In the genomic region with DNA sequence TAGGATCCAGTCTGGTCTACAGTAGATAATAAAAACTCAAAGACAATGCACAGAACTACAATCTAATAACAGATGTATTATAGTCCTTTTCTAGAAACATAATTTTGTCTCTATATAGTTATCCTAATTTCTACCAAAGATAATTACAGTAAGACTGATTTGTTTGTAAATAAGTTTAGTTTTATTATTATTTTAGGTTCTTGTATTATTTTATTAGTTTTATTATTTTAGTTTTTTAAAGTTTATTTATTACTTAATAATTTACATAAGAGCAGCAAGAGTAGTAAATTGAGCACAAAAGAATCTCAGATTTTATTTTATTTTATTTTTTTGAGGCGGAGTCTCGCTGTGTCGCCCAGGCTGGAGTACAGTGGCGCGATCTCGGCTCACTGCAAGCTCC, we compare ENCODE assay signal across 30 cellular contexts.
"Had no signal": no experiment of that assay in that cellular context is flagged by ENCODE, and none has a peak within 500 bp of the region (broad histone marks: within the 10 kb centered on the region; RNA-seq: fewer than 3 reads in every experiment).

No MANE protein-coding gene starts in this region.

- ATAC-seq: activated CD4-positive, alpha-beta T cell treated with anti-CD3 and anti-CD28 coated beads for 36 hours; activated CD8-positive, alpha-beta memory T cell treated with anti-CD3 and anti-CD28 coated beads, Interleukin-2, amount 10 ng/mL, durations not matched to agents 7 days and 5 days; activated CD8-positive, alpha-beta T cell treated with anti-CD3 and anti-CD28 coated beads, Interleukin-2, amount 10 ng/mL, durations not matched to agents 7 days and 5 days; activated naive CD8-positive, alpha-beta T cell treated with anti-CD3 and anti-CD28 coated beads, Interleukin-2, amount 50 U/mL, for 24 hours; body of pancreas; T-helper 17 cell had no signal

- FAIRE-seq: endometrium, endothelial cell of umbilical vein had no signal

- H3K4me1 ChIP-seq: adrenal gland, body of pancreas, colonic mucosa, esophagus squamous epithelium had no signal

- H3K27ac ChIP-seq: adrenal gland, body of pancreas, colonic mucosa, epithelial cell of prostate, esophagus squamous epithelium had no signal

- H3K36me3 ChIP-seq: adrenal gland, colonic mucosa, esophagus squamous epithelium had no signal

- H3K27me3 ChIP-seq: adrenal gland, body of pancreas, colonic mucosa, esophagus squamous epithelium had no signal

- H3K9me3 ChIP-seq: adrenal gland had no signal

- DNase-seq: activated CD4-positive, alpha-beta memory T cell treated with anti-CD3 and anti-CD28 coated beads for 36 hours; activated CD4-positive, alpha-beta T cell treated with anti-CD3 and anti-CD28 coated beads for 36 hours; activated CD4-positive, alpha-beta T cell treated with anti-CD3 and anti-CD28 coated beads, Interleukin-2, amount 10 ng/mL, durations not matched to agents 24 days and 14 days; activated CD4-positive, CD25-positive, alpha-beta regulatory T cell; activated CD4-positive, CD25-positive, alpha-beta regulatory T cell treated with anti-CD3 and anti-CD28 coated beads, Interleukin-2, amount 50 U/mL, for 72 hours; activated CD8-positive, alpha-beta memory T cell treated with anti-CD3 and anti-CD28 coated beads, Interleukin-2, amount 10 ng/mL, durations not matched to agents 7 days and 5 days; activated CD8-positive, alpha-beta memory T cell treated with anti-CD3 and anti-CD28 coated beads, Interleukin-2, amount 50 U/mL, for 4 hours; activated CD8-positive, alpha-beta T cell treated with anti-CD3 and anti-CD28 coated beads, Interleukin-2, amount 10 ng/mL, durations not matched to agents 7 days and 5 days; activated effector memory CD4-positive, alpha-beta T cell treated with anti-CD3 and anti-CD28 coated beads, Interleukin-2, amount 50 U/mL, for 16 hours; activated naive CD4-positive, alpha-beta T cell treated with anti-CD3 and anti-CD28 coated beads for 36 hours; activated naive CD8-positive, alpha-beta T cell treated with anti-CD3 and anti-CD28 coated beads for 36 hours; activated naive CD8-positive, alpha-beta T cell treated with anti-CD3 and anti-CD28 coated beads, Interleukin-2, amount 50 U/mL, for 24 hours; activated T-cell treated with anti-CD3 and anti-CD28 coated beads, Interleukin-2, amount 50 U/mL, for 1 hour; activated T-cell treated with anti-CD3 and anti-CD28 coated beads, Interleukin-2, amount 50 U/mL, for 48 hours; adrenal gland; amygdala; aorta; body of pancreas; caudate nucleus; colonic mucosa; effector CD8-positive, alpha-beta T cell; esophagus squamous epithelium; foreskin melanocyte; head of caudate nucleus; T-helper 1 cell; T-helper 17 cell; T1000 had no signal

- H3K4me3 ChIP-seq: adrenal gland, body of pancreas, colonic mucosa, esophagus squamous epithelium had no signal
